In the genomic region with DNA sequence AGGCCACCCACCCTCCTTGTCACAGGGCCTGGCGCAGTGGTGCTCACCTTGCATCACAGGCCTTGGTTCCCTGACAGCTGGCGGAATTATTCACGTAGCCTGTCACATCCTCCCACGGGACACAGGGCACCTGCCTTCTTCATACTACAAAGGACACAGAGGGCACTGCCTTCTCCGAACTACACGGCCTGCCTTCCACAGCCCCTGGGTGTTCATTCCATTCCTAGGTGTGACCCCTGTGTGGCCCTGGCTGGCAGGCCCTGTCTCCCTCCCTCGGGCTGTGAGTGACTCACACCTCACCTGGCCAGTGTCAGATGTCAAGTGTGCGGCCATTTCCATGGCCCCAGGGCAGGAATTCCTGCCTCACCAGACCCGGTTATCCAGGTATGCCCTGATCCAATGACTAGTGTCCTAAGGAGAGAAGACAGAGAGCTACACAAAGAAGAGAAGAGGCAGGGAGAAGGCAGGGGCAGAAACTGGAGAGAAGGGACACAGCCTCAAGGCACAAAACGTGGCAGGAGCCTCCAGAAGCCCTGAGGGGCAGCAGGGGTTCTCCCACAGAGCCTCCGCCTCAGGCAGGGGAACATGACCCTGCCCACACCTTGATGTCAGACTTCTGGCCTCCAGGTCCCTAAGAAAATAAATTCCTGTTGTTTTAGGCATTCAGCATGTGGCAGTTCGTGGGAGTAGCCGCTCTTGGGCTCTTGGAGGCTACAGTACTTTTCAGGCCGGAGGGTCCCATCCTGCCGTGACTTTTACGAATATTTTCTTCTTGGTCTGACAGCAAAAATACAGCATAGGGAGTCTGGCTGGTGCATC, we compare ENCODE assay signal across 10 cellular contexts. TPM values are rescaled to one million over a fixed set of nuclear protein-coding genes. Genes with fewer than 3 reads are reported as not detected.
DNase-seq lines count a peak whose midpoint lies in the region; ATAC-seq lines count a peak whose summit lies in the region.
"Had no signal": no experiment of that assay in that cellular context is flagged by ENCODE, and none has a peak within 500 bp of the region (broad histone marks: within the 10 kb centered on the region; RNA-seq: fewer than 3 reads in every experiment).

No MANE protein-coding gene starts in this region.

- H3K27me3 Mint-ChIP-seq in CD4-positive, CD25-positive, alpha-beta regulatory T cell = no peaks in the 10 kb centered on the region
- no peaks in the 10 kb centered on the region for H3K27me3 Mint-ChIP-seq in central memory CD8-positive, alpha-beta T cell
- no peaks in the 10 kb centered on the region for H3K27me3 Mint-ChIP-seq in naive thymus-derived CD4-positive, alpha-beta T cell
- no peaks in the 10 kb centered on the region for H3K27me3 Mint-ChIP-seq in T-helper 2 cell treated with Interferon-gamma antibody and Interleukin-4, amounts not matched to agents 5 μg/mL and 100 μg/mL, for 36 hours (ENCODE audit: low read depth)

- H3K4me1 Mint-ChIP-seq in CD4-positive, CD25-positive, alpha-beta regulatory T cell = peaks cover 34 to 76% (median 49%) of the 10 kb centered on the region in 4 donors
- H3K4me1 Mint-ChIP-seq in central memory CD8-positive, alpha-beta T cell = peaks cover 79% of the 10 kb centered on the region
- H3K4me1 Mint-ChIP-seq in naive thymus-derived CD4-positive, alpha-beta T cell = peaks cover 55 to 80% (median 76%) of the 10 kb centered on the region in 7 donors
- H3K4me1 Mint-ChIP-seq in T-helper 2 cell treated with Interferon-gamma antibody and Interleukin-4, amounts not matched to agents 5 μg/mL and 100 μg/mL, for 36 hours (ENCODE audit: low read depth) = peaks cover 36% of the 10 kb centered on the region

- no peak for ATAC-seq in CD4-positive, CD25-positive, alpha-beta regulatory T cell (ENCODE audit: low read depth in 2 of 2)
- ATAC-seq in central memory CD8-positive, alpha-beta T cell (replicated peaks; ENCODE audit: extremely low read depth, poor library complexity, severe bottlenecking) = no peak
- ATAC-seq in naive thymus-derived CD4-positive, alpha-beta T cell = no peak
- ATAC-seq in GM21381 (IDR thresholded peaks at IDR 0.05; ENCODE audit: unreplicated experiment) = no peak

- peaks cover 18% of the 10 kb centered on the region for H3K4me1 ChIP-seq in CD4-positive, CD25-positive, alpha-beta regulatory T cell (ENCODE audit: control insufficient read depth, insufficient read depth, low read length, poor library complexity, severe bottlenecking)
- peaks cover 18% of the 10 kb centered on the region for H3K4me1 ChIP-seq in HUES64 (ENCODE audit: insufficient read depth, low read length)
- H3K4me1 ChIP-seq in naive thymus-derived CD4-positive, alpha-beta T cell (ENCODE audit: control insufficient read depth in 2 of 2, insufficient read depth in 2 of 2, low read length in 2 of 2) = peaks cover 17 to 23% of the 10 kb centered on the region in 2 donors

- POLR2A ChIA-PET in naive thymus-derived CD4-positive, alpha-beta T cell (lab: Charles Lee) = interaction anchor here (0.7 kb wide), 1 partner anchor 35 kb away, joined by 3 read pairs; no protein-coding TSS in a partner anchor

- no peak for DNase-seq in CD4-positive, CD25-positive, alpha-beta regulatory T cell
- DNase-seq in central memory CD8-positive, alpha-beta T cell (ENCODE audit: low spot score in 2 of 2) = no peak
- DNase-seq in naive thymus-derived CD4-positive, alpha-beta T cell = no peak
- DNase-seq in T-helper 2 cell treated with Interferon-gamma antibody and Interleukin-4, amounts not matched to agents 5 μg/mL and 100 μg/mL, for 36 hours (ENCODE audit: low spot score) = no peak
- DNase-seq in NCI-H1048 (lab: John Stamatoyannopoulos, UW) = no peak
- DNase-seq in inferior parietal cortex (ENCODE audit: extremely low spot score) = no peak
- DNase-seq: activated gamma-delta T cell treated with Interleukin-2 at 50 U/mL for 16 hours, DMS79 treated with DMSO at 0.1 percent for 48 hours had no signal

- no peaks in the 10 kb centered on the region for H3K9me3 ChIP-seq in CD4-positive, CD25-positive, alpha-beta regulatory T cell (ENCODE audit: control insufficient read depth in 2 of 2, low read length in 2 of 2)
- no peaks in the 10 kb centered on the region for H3K9me3 ChIP-seq in HUES64 (ENCODE audit: insufficient read depth, low read depth, low read length)
- H3K9me3 ChIP-seq in naive thymus-derived CD4-positive, alpha-beta T cell (ENCODE audit: control insufficient read depth in 2 of 3, low read length in 3 of 3) = no peaks in the 10 kb centered on the region

- H3K27me3 ChIP-seq in CD4-positive, CD25-positive, alpha-beta regulatory T cell (ENCODE audit: control insufficient read depth, insufficient read depth, low read length) = no peaks in the 10 kb centered on the region
- H3K27me3 ChIP-seq in HUES64 (ENCODE audit: insufficient read depth, low read length) = peaks cover 17% of the 10 kb centered on the region
- no peaks in the 10 kb centered on the region for H3K27me3 ChIP-seq in naive thymus-derived CD4-positive, alpha-beta T cell (ENCODE audit: control insufficient read depth in 2 of 2, insufficient read depth in 2 of 2, low read length in 2 of 2)

- intact Hi-C loops in naive thymus-derived CD4-positive, alpha-beta T cell (cut with micrococcal nuclease) = no loop called here

- H3K36me3 ChIP-seq in CD4-positive, CD25-positive, alpha-beta regulatory T cell (ENCODE audit: control insufficient read depth, insufficient read depth, low read length) = peaks cover 36% of the 10 kb centered on the region
- no peaks in the 10 kb centered on the region for H3K36me3 ChIP-seq in HUES64 (ENCODE audit: insufficient read depth, low read length)
- peaks cover 2 to 30% (median 3%) of the 10 kb centered on the region in 3 experiments for H3K36me3 ChIP-seq in naive thymus-derived CD4-positive, alpha-beta T cell (ENCODE audit: control insufficient read depth in 2 of 3, insufficient read depth in 3 of 3, low read length in 3 of 3)

- H3K27ac ChIP-seq in CD4-positive, CD25-positive, alpha-beta regulatory T cell (ENCODE audit: insufficient read depth, low read length, poor library complexity, severe bottlenecking) = no peak overlapping the region
- 0 out of 2 replicates have a peak overlapping the region, but pooled peaks have one; percentile 36 for H3K27ac ChIP-seq in HUES64 (ENCODE audit: low read depth, low read length)
- H3K27ac ChIP-seq in naive thymus-derived CD4-positive, alpha-beta T cell (ENCODE audit: low read depth, low read length) = no peak overlapping the region

- H3K4me3 ChIP-seq in CD4-positive, CD25-positive, alpha-beta regulatory T cell (ENCODE audit: low read depth, low read length) = no peak overlapping the region
- H3K4me3 ChIP-seq in HUES64 (ENCODE audit: low read length) = no peak overlapping the region
- no peak overlapping the region for H3K4me3 ChIP-seq in naive thymus-derived CD4-positive, alpha-beta T cell (ENCODE audit: low read length)

- H3K9me3 Mint-ChIP-seq in CD4-positive, CD25-positive, alpha-beta regulatory T cell = peaks cover 0 to 1% (median 0%) of the 10 kb centered on the region in 7 donors
- no peaks in the 10 kb centered on the region for H3K9me3 Mint-ChIP-seq in central memory CD8-positive, alpha-beta T cell
- no peaks in the 10 kb centered on the region for H3K9me3 Mint-ChIP-seq in naive thymus-derived CD4-positive, alpha-beta T cell
- no peaks in the 10 kb centered on the region for H3K9me3 Mint-ChIP-seq in T-helper 2 cell treated with Interferon-gamma antibody and Interleukin-4, amounts not matched to agents 5 μg/mL and 100 μg/mL, for 36 hours

- 75% methylated on average over 15 of the region's 16 CpGs for WGBS in HUES64

- peaks cover 38% of the 10 kb centered on the region for H3K36me3 Mint-ChIP-seq in CD4-positive, CD25-positive, alpha-beta regulatory T cell
- H3K36me3 Mint-ChIP-seq in central memory CD8-positive, alpha-beta T cell (ENCODE audit: insufficient read depth) = peaks cover 33% of the 10 kb centered on the region
- H3K36me3 Mint-ChIP-seq in naive thymus-derived CD4-positive, alpha-beta T cell = peaks cover 0 to 39% (median 26%) of the 10 kb centered on the region in 5 donors
- peaks cover 43% of the 10 kb centered on the region for H3K36me3 Mint-ChIP-seq in T-helper 2 cell treated with Interferon-gamma antibody and Interleukin-4, amounts not matched to agents 5 μg/mL and 100 μg/mL, for 36 hours (ENCODE audit: low read depth)

- CTCF ChIA-PET in naive thymus-derived CD4-positive, alpha-beta T cell (lab: Charles Lee) = interaction anchor here (1.0 kb wide), 1 partner anchor 19 kb away, joined by 3 read pairs; no protein-coding TSS in a partner anchor

- peak overlapping the region in 2 of 4 donors; percentile 33 to 62 for H3K4me3 Mint-ChIP-seq in CD4-positive, CD25-positive, alpha-beta regulatory T cell
- H3K4me3 Mint-ChIP-seq in central memory CD8-positive, alpha-beta T cell = no peak overlapping the region
- no peak overlapping the region for H3K4me3 Mint-ChIP-seq in naive thymus-derived CD4-positive, alpha-beta T cell
- H3K4me3 Mint-ChIP-seq in T-helper 2 cell treated with Interferon-gamma antibody and Interleukin-4, amounts not matched to agents 5 μg/mL and 100 μg/mL, for 36 hours = no peak overlapping the region

- no peak overlapping the region for H3K9ac ChIP-seq in HUES64 (ENCODE audit: low read depth, low read length)

- peak overlapping the region; percentile 28 to 87 (median 81) for H3K27ac Mint-ChIP-seq in CD4-positive, CD25-positive, alpha-beta regulatory T cell
- H3K27ac Mint-ChIP-seq in central memory CD8-positive, alpha-beta T cell (ENCODE audit: low read depth) = peak overlapping the region; percentile 66
- peak overlapping the region; percentile 19 to 80 (median 54) for H3K27ac Mint-ChIP-seq in naive thymus-derived CD4-positive, alpha-beta T cell
- H3K27ac Mint-ChIP-seq in T-helper 2 cell treated with Interferon-gamma antibody and Interleukin-4, amounts not matched to agents 5 μg/mL and 100 μg/mL, for 36 hours = no peak overlapping the region

RNA-seq across cellular contexts. Expression of gene MBP, which starts 43.4 kb away (rescaled TPM):
- total RNA-seq in CD4-positive, CD25-positive, alpha-beta regulatory T cell = 172 TPM
- polyA plus RNA-seq in CD4-positive, CD25-positive, alpha-beta regulatory T cell = 100 to 1,000 TPM; 134 to 145 (median 141) TPM
- 4.3 TPM for polyA plus RNA-seq in HUES64 (2013, experiment 1 of 2)
- 6.5 TPM for polyA plus RNA-seq in HUES64 (2013, experiment 2 of 2)
- total RNA-seq in naive thymus-derived CD4-positive, alpha-beta T cell = 100 to 1,000 TPM in 3 of 5 experiments, 10 to 100 TPM in 2; 88.3 to 152 (median 116) TPM
- 100 to 1,000 TPM in 1 of 2 donors, 10 to 100 TPM in 1; 96.4 to 107 TPM for polyA plus RNA-seq in naive thymus-derived CD4-positive, alpha-beta T cell
